1 cellular context compared by ENCODE assay signal in genomic region chr6:34696189-34696738, GRCh38.
A peak's percentile ranks its signal among the peaks of the same experiment; 100 is the strongest.
TF ChIP-seq lines count a peak whose summit lies in the region.

No MANE protein-coding gene starts in this region.

TF ChIP-seq in HepG2, 621 proteins besides CTCF, POLR2A, EP300 and RAD21 (continued from another document and continues in another):
- TF ChIP-seq, protein P1, sequence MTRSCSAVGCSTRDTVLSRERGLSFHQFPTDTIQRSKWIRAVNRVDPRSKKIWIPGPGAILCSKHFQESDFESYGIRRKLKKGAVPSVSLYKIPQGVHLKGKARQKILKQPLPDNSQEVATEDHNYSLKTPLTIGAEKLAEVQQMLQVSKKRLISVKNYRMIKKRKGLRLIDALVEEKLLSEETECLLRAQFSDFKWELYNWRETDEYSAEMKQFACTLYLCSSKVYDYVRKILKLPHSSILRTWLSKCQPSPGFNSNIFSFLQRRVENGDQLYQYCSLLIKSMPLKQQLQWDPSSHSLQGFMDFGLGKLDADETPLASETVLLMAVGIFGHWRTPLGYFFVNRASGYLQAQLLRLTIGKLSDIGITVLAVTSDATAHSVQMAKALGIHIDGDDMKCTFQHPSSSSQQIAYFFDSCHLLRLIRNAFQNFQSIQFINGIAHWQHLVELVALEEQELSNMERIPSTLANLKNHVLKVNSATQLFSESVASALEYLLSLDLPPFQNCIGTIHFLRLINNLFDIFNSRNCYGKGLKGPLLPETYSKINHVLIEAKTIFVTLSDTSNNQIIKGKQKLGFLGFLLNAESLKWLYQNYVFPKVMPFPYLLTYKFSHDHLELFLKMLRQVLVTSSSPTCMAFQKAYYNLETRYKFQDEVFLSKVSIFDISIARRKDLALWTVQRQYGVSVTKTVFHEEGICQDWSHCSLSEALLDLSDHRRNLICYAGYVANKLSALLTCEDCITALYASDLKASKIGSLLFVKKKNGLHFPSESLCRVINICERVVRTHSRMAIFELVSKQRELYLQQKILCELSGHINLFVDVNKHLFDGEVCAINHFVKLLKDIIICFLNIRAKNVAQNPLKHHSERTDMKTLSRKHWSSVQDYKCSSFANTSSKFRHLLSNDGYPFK (CRISPR knock-in tag; IDR thresholded peaks at IDR 0.05; ENCODE audit: borderline replicate concordance) = peak; percentile 11; the same call in 1 of the 2 replicates
- TF ChIP-seq MZF1 (CRISPR knock-in tag; IDR thresholded peaks at IDR 0.05; ENCODE audit: borderline replicate concordance) (peak; percentile 59; the same call in 1 of the 2 replicates), THAP11 (CRISPR knock-in tag; IDR thresholded peaks at IDR 0.05) (no peak), ZNF784 (CRISPR knock-in tag; IDR thresholded peaks at IDR 0.05; ENCODE audit: borderline replicate concordance) (peak; percentile 87; the same call in 1 of the 2 replicates), BORCS8-MEF2B (CRISPR knock-in tag; IDR thresholded peaks at IDR 0.05) (peak; percentile 7; the same call in 1 of the 2 replicates), MTA1 (CRISPR knock-in tag; IDR thresholded peaks at IDR 0.05; ENCODE audit: borderline replicate concordance) (no peak; the same call in 1 of the 2 replicates), ZKSCAN1 (IDR thresholded peaks at IDR 0.05; ENCODE audit: low read length) (no peak), ZNF547 (CRISPR knock-in tag; IDR thresholded peaks at IDR 0.05) (peak; percentile 71), PRPF4 (IDR thresholded peaks at IDR 0.05; ENCODE audit: low read depth, low read length, poor library complexity, severe bottlenecking) (no peak), ZIK1 (CRISPR knock-in tag; IDR thresholded peaks at IDR 0.05; ENCODE audit: borderline replicate concordance, low read depth) (peak; percentile 59; the same call in 1 of the 2 replicates), SAP130 (CRISPR knock-in tag; IDR thresholded peaks at IDR 0.05; ENCODE audit: low read depth) (peak; percentile 32; the same call in 1 of the 2 replicates), ZBTB7A (CRISPR knock-in tag; IDR thresholded peaks at IDR 0.05) (no peak; the same call in 1 of the 2 replicates), ZBTB42 (CRISPR knock-in tag; IDR thresholded peaks at IDR 0.05) (0 out of 2 replicates have a peak, but pooled peaks have one; percentile 32), TP53 (CRISPR knock-in tag; conservative IDR thresholded peaks at IDR 0.05) (no peak; the same call in 1 of the 2 replicates), TFE3 (CRISPR knock-in tag; IDR thresholded peaks at IDR 0.05) (no peak), CAMTA2 (CRISPR knock-in tag; IDR thresholded peaks at IDR 0.05; ENCODE audit: borderline replicate concordance) (peak; percentile 72; the same call in 1 of the 2 replicates), ZNF430 (CRISPR knock-in tag; IDR thresholded peaks at IDR 0.05) (0 out of 2 replicates have a peak, but pooled peaks have one; percentile 4), ZNF772 (CRISPR knock-in tag; IDR thresholded peaks at IDR 0.05) (no peak), ZNF513 (CRISPR knock-in tag; conservative IDR thresholded peaks at IDR 0.05) (0 out of 2 replicates have a peak, but pooled peaks have one; percentile 32), E2F1 (CRISPR knock-in tag; IDR thresholded peaks at IDR 0.05) (no peak; the same call in none of the 2 replicates), TCF12 (IDR thresholded peaks at IDR 0.05) (no peak), TCF12 (CRISPR knock-in tag; IDR thresholded peaks at IDR 0.05) (peak; percentile 82; the same call in 1 of the 2 replicates), PAX8 (CRISPR knock-in tag; IDR thresholded peaks at IDR 0.05; ENCODE audit: borderline replicate concordance) (no peak), ZNF260 (CRISPR knock-in tag; IDR thresholded peaks at IDR 0.05; ENCODE audit: borderline replicate concordance, low read depth) (no peak), GATAD2A (CRISPR knock-in tag; IDR thresholded peaks at IDR 0.05) (no peak), DMAP1 (CRISPR knock-in tag; IDR thresholded peaks at IDR 0.05) (0 out of 2 replicates have a peak, but pooled peaks have one; percentile 24), ZNF891 (CRISPR knock-in tag; IDR thresholded peaks at IDR 0.05) (peak; percentile 45; the same call in 1 of the 2 replicates), HMG20A (CRISPR knock-in tag; IDR thresholded peaks at IDR 0.05; ENCODE audit: borderline replicate concordance) (no peak), SMAD9 (CRISPR knock-in tag; IDR thresholded peaks at IDR 0.05) (0 out of 2 replicates have a peak, but pooled peaks have one; percentile 48), SPEN (CRISPR knock-in tag; IDR thresholded peaks at IDR 0.05; ENCODE audit: low read depth) (no peak), HDAC2 (CRISPR knock-in tag; IDR thresholded peaks at IDR 0.05) (0 out of 2 replicates have a peak, but pooled peaks have one; percentile 35), KDM6A (CRISPR knock-in tag; IDR thresholded peaks at IDR 0.05; ENCODE audit: low read depth) (no peak), ZFX (CRISPR knock-in tag; IDR thresholded peaks at IDR 0.05; ENCODE audit: low read depth) (peak; percentile 80; the same call in 1 of the 2 replicates), ZNF776 (CRISPR knock-in tag; IDR thresholded peaks at IDR 0.05) (peak; percentile 85), TAF1 (CRISPR knock-in tag; IDR thresholded peaks at IDR 0.05) (no peak; the same call in 1 of the 2 replicates), ZNF761 (CRISPR knock-in tag; conservative IDR thresholded peaks at IDR 0.05) (no peak), HNRNPL (IDR thresholded peaks at IDR 0.05; ENCODE audit: low read depth, low read length) (peak; percentile 85; the same call in 1 of the 2 replicates), ZBTB21 (CRISPR knock-in tag; IDR thresholded peaks at IDR 0.05) (0 out of 2 replicates have a peak, but pooled peaks have one; percentile 41), SMAD1 (CRISPR knock-in tag; IDR thresholded peaks at IDR 0.05; ENCODE audit: borderline replicate concordance, low read depth) (peak; percentile 47; the same call in 1 of the 2 replicates), EHMT2 (IDR thresholded peaks at IDR 0.05; ENCODE audit: borderline replicate concordance, low read depth, low read length) (no peak), CENPT (CRISPR knock-in tag; IDR thresholded peaks at IDR 0.05; ENCODE audit: low read depth) (0 out of 2 replicates have a peak, but pooled peaks have one; percentile 60), CERS6 (CRISPR knock-in tag; IDR thresholded peaks at IDR 0.05) (peak; percentile 57; the same call in 1 of the 2 replicates)
- TF ChIP-seq, protein P2, sequence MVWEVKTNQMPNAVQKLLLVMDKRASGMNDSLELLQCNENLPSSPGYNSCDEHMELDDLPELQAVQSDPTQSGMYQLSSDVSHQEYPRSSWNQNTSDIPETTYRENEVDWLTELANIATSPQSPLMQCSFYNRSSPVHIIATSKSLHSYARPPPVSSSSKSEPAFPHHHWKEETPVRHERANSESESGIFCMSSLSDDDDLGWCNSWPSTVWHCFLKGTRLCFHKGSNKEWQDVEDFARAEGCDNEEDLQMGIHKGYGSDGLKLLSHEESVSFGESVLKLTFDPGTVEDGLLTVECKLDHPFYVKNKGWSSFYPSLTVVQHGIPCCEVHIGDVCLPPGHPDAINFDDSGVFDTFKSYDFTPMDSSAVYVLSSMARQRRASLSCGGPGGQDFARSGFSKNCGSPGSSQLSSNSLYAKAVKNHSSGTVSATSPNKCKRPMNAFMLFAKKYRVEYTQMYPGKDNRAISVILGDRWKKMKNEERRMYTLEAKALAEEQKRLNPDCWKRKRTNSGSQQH (CRISPR knock-in tag; IDR thresholded peaks at IDR 0.05; ENCODE audit: low read depth) = peak; percentile 24; the same call in 1 of the 2 replicates
- TF ChIP-seq, protein P3, sequence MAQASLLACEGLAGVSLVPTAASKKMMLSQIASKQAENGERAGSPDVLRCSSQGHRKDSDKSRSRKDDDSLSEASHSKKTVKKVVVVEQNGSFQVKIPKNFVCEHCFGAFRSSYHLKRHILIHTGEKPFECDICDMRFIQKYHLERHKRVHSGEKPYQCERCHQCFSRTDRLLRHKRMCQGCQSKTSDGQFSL (CRISPR knock-in tag; IDR thresholded peaks at IDR 0.05) = peak; percentile 84
- TF ChIP-seq, protein P4, sequence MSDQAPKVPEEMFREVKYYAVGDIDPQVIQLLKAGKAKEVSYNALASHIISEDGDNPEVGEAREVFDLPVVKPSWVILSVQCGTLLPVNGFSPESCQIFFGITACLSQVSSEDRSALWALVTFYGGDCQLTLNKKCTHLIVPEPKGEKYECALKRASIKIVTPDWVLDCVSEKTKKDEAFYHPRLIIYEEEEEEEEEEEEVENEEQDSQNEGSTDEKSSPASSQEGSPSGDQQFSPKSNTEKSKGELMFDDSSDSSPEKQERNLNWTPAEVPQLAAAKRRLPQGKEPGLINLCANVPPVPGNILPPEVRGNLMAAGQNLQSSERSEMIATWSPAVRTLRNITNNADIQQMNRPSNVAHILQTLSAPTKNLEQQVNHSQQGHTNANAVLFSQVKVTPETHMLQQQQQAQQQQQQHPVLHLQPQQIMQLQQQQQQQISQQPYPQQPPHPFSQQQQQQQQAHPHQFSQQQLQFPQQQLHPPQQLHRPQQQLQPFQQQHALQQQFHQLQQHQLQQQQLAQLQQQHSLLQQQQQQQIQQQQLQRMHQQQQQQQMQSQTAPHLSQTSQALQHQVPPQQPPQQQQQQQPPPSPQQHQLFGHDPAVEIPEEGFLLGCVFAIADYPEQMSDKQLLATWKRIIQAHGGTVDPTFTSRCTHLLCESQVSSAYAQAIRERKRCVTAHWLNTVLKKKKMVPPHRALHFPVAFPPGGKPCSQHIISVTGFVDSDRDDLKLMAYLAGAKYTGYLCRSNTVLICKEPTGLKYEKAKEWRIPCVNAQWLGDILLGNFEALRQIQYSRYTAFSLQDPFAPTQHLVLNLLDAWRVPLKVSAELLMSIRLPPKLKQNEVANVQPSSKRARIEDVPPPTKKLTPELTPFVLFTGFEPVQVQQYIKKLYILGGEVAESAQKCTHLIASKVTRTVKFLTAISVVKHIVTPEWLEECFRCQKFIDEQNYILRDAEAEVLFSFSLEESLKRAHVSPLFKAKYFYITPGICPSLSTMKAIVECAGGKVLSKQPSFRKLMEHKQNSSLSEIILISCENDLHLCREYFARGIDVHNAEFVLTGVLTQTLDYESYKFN (CRISPR knock-in tag; conservative IDR thresholded peaks at IDR 0.05) = peak; percentile 20; the same call in 1 of the 2 replicates
